21 cellular contexts compared by ENCODE assay signal in genomic region chr3:52064561-52064960, GRCh38. TPM values are rescaled to one million over a fixed set of nuclear protein-coding genes. Genes with fewer than 3 reads are reported as not detected.
DNase-seq lines count a peak whose midpoint lies in the region; ATAC-seq and TF ChIP-seq lines count a peak whose summit lies in the region.
"Had no signal": no experiment of that assay in that cellular context is flagged by ENCODE, and none has a peak within 500 bp of the region (broad histone marks: within the 10 kb centered on the region; RNA-seq: fewer than 3 reads in every experiment).

No MANE protein-coding gene starts in this region.

- CTCF ChIA-PET in RWPE1 (lab: Yijun Ruan, JAX) = no interaction called here

- no peaks in the 10 kb centered on the region for H3K9me3 ChIP-seq in suprapubic skin

- no peaks in the 10 kb centered on the region for H3K9me3 Mint-ChIP-seq in dendritic cell treated with granulocyte-macrophage colony-stimulating factor and Interleukin-4, amounts not matched to agents 40 ng/mL and 50 ng/mL, for 4 days
- H3K9me3 Mint-ChIP-seq in nephron progenitor cell = no peaks in the 10 kb centered on the region
- no peaks in the 10 kb centered on the region for H3K9me3 Mint-ChIP-seq in stimulated activated naive CD8-positive, alpha-beta T cell treated with anti-CD3 and anti-CD28 coated beads, Interleukin-15, amount 100 ng/mL, for 72 hours
- H3K9me3 Mint-ChIP-seq: CD4-positive, CD25-positive, alpha-beta regulatory T cell had no signal

- ATAC-seq in HG02852 (IDR thresholded peaks at IDR 0.05; ENCODE audit: unreplicated experiment) = no peak
- ATAC-seq in stimulated activated naive CD8-positive, alpha-beta T cell treated with anti-CD3 and anti-CD28 coated beads, Interleukin-15, amount 100 ng/mL, for 72 hours = no peak
- ATAC-seq: Panc1 had no signal

- TF ChIP-seq EP300 in suprapubic skin (IDR thresholded peaks at IDR 0.05) = no peak

- peak overlapping the region; percentile 85 for H3K27ac Mint-ChIP-seq in dendritic cell treated with granulocyte-macrophage colony-stimulating factor and Interleukin-4, amounts not matched to agents 40 ng/mL and 50 ng/mL, for 4 days
- peak overlapping the region; percentile 51 for H3K27ac Mint-ChIP-seq in nephron progenitor cell
- no peak overlapping the region for H3K27ac Mint-ChIP-seq in stimulated activated naive CD8-positive, alpha-beta T cell treated with anti-CD3 and anti-CD28 coated beads, Interleukin-15, amount 100 ng/mL, for 72 hours
- H3K27ac Mint-ChIP-seq: CD4-positive, CD25-positive, alpha-beta regulatory T cell had no signal

- no peak for TF ChIP-seq POLR2A in suprapubic skin (IDR thresholded peaks at IDR 0.05)

- TF ChIP-seq CTCF in RWPE1 (conservative IDR thresholded peaks at IDR 0.05; ENCODE audit: low read depth) = no peak
- no peak for TF ChIP-seq CTCF in nephron progenitor cell (IDR thresholded peaks at IDR 0.05)
- no peak for TF ChIP-seq CTCF in suprapubic skin (IDR thresholded peaks at IDR 0.05)

- H3K27me3 ChIP-seq in suprapubic skin = no peaks in the 10 kb centered on the region

- H3K4me1 Mint-ChIP-seq in dendritic cell treated with granulocyte-macrophage colony-stimulating factor and Interleukin-4, amounts not matched to agents 40 ng/mL and 50 ng/mL, for 4 days (ENCODE audit: low read depth) = peaks cover 86% of the 10 kb centered on the region
- H3K4me1 Mint-ChIP-seq in nephron progenitor cell = peaks cover 48% of the 10 kb centered on the region
- H3K4me1 Mint-ChIP-seq in stimulated activated naive CD8-positive, alpha-beta T cell treated with anti-CD3 and anti-CD28 coated beads, Interleukin-15, amount 100 ng/mL, for 72 hours = no peaks in the 10 kb centered on the region
- H3K4me1 Mint-ChIP-seq: CD4-positive, CD25-positive, alpha-beta regulatory T cell had no signal

- 59% methylated on average over 2 of the region's 8 CpGs for WGBS in suprapubic skin

- intact Hi-C loops in dendritic cell treated with granulocyte-macrophage colony-stimulating factor and Interleukin-4, amounts not matched to agents 40 ng/mL and 50 ng/mL, for 4 days (cut with micrococcal nuclease) = no loop called here

- H3K27me3 Mint-ChIP-seq in dendritic cell treated with granulocyte-macrophage colony-stimulating factor and Interleukin-4, amounts not matched to agents 40 ng/mL and 50 ng/mL, for 4 days = peaks cover 2% of the 10 kb centered on the region
- H3K27me3 Mint-ChIP-seq in nephron progenitor cell (ENCODE audit: low read depth, poor library complexity) = peaks cover 17% of the 10 kb centered on the region
- H3K27me3 Mint-ChIP-seq in stimulated activated naive CD8-positive, alpha-beta T cell treated with anti-CD3 and anti-CD28 coated beads, Interleukin-15, amount 100 ng/mL, for 72 hours = no peaks in the 10 kb centered on the region
- H3K27me3 Mint-ChIP-seq: CD4-positive, CD25-positive, alpha-beta regulatory T cell had no signal

- no peak overlapping the region for H3K4me3 Mint-ChIP-seq in dendritic cell treated with granulocyte-macrophage colony-stimulating factor and Interleukin-4, amounts not matched to agents 40 ng/mL and 50 ng/mL, for 4 days
- no peak overlapping the region for H3K4me3 Mint-ChIP-seq in nephron progenitor cell
- no peak overlapping the region for H3K4me3 Mint-ChIP-seq in stimulated activated naive CD8-positive, alpha-beta T cell treated with anti-CD3 and anti-CD28 coated beads, Interleukin-15, amount 100 ng/mL, for 72 hours
- H3K4me3 Mint-ChIP-seq: CD4-positive, CD25-positive, alpha-beta regulatory T cell had no signal

- peak overlapping the region; percentile 100 for H3K27ac ChIP-seq in RWPE1
- H3K27ac ChIP-seq in suprapubic skin = peak overlapping the region; percentile 25
- H3K27ac ChIP-seq: SK-N-MC had no signal

- H3K4me3 ChIP-seq in suprapubic skin = no peak overlapping the region
- H3K4me3 ChIP-seq: SK-N-MC had no signal

- H3K4me1 ChIP-seq in suprapubic skin = peaks cover 97% of the 10 kb centered on the region

- DNase-seq in RWPE1 (ENCODE audit: low spot score) (no peak), nephron progenitor cell (no peak), suprapubic skin (ENCODE audit: low spot score in 2 of 2) (no peak), NCI-H2171 treated with DMSO at 0.1 percent for 48 hours (lab: John Stamatoyannopoulos, UW) (no peak)
- no peak for DNase-seq in stimulated activated naive CD8-positive, alpha-beta T cell treated with anti-CD3 and anti-CD28 coated beads, Interleukin-15, amount 100 ng/mL, for 72 hours
- DNase-seq: CD4-positive, CD25-positive, alpha-beta regulatory T cell; DMS153; DND-41; Karpas-422; NCI-H1092 treated with DMSO at 0.1 percent for 48 hours; NCI-H1436; NCI-H187 treated with DMSO at 0.1 percent for 48 hours; NCI-H2107; NCI-H446; NCI-H524 treated with DMSO at 0.1 percent for 48 hours; NCI-H82; SIG-M5 had no signal

- POLR2A ChIA-PET in RWPE1 (lab: Yijun Ruan, JAX; ENCODE audit: low non-redundant PET) = no interaction called here

- no peaks in the 10 kb centered on the region for H3K36me3 ChIP-seq in suprapubic skin

- H3K36me3 Mint-ChIP-seq in dendritic cell treated with granulocyte-macrophage colony-stimulating factor and Interleukin-4, amounts not matched to agents 40 ng/mL and 50 ng/mL, for 4 days (ENCODE audit: low read depth) = no peaks in the 10 kb centered on the region
- H3K36me3 Mint-ChIP-seq in nephron progenitor cell (ENCODE audit: low read depth) = no peaks in the 10 kb centered on the region
- H3K36me3 Mint-ChIP-seq: CD4-positive, CD25-positive, alpha-beta regulatory T cell had no signal

RNA-seq across cellular contexts. Expression of gene DUSP7, which starts 8.2 kb away (rescaled TPM):
- 100 to 1,000 TPM in 3 of 4 donors, 10 to 100 TPM in 1; 91.1 to 190 (median 146) TPM for total RNA-seq in suprapubic skin

Comparison
In these comparisons a context has a peak if more than half of its experiments do, and no peak if none do; other contexts are left out.
1. H3K27ac Mint-ChIP-seq: peak in dendritic cell treated with granulocyte-macrophage colony-stimulating factor and Interleukin-4, amounts not matched to agents 40 ng/mL and 50 ng/mL, for 4 days (single experiment) and nephron progenitor cell (single experiment); none in stimulated activated naive CD8-positive, alpha-beta T cell treated with anti-CD3 and anti-CD28 coated beads, Interleukin-15, amount 100 ng/mL, for 72 hours (0 of 2).